ENCODE assay signal across 10 cellular contexts in genomic region chr10:94292448-94293118, GRCh38.
A peak's percentile ranks its signal among the peaks of the same experiment; 100 is the strongest.
DNase-seq lines count a peak whose midpoint lies in the region; ATAC-seq, FAIRE-seq and TF ChIP-seq lines count a peak whose summit lies in the region.
"Had no signal": no experiment of that assay in that cellular context is flagged by ENCODE, and none has a peak within 500 bp of the region (broad histone marks: within the 10 kb centered on the region; RNA-seq: fewer than 3 reads in every experiment).

No MANE protein-coding gene starts in this region.

- DNase-seq in HTR-8/SVneo (ENCODE audit: insufficient read length, low spot score): no peak
- peak; percentile 60 for DNase-seq in adipocyte (ENCODE audit: low read depth)
- DNase-seq in heart left ventricle: peak; percentile 59 to 78 (median 62)
- DNase-seq in testis: peak; percentile 29
- no peak for DNase-seq in esophagus muscularis mucosa (ENCODE audit: extremely low spot score)
- DNase-seq in RWPE1 (ENCODE audit: low spot score): no peak
- DNase-seq: central memory CD4-positive, alpha-beta T cell; NCI-H345 had no signal

- TF ChIP-seq EP300 in esophagus muscularis mucosa (IDR thresholded peaks at IDR 0.05): no peak

- ATAC-seq in heart left ventricle (peak; percentile 36 to 65 (median 52)), GM18520 (IDR thresholded peaks at IDR 0.05; ENCODE audit: unreplicated experiment) (no peak)

- H3K36me3 ChIP-seq in adipocyte (ENCODE audit: control insufficient read depth, insufficient read depth, low read length, severe bottlenecking) (no peaks in the 10 kb centered on the region), heart left ventricle (peaks cover 0 to 36% (median 0%) of the 10 kb centered on the region in 9 donors), testis (ENCODE audit: low read depth, missing control alignments) (no peaks in the 10 kb centered on the region), esophagus muscularis mucosa (peaks cover 0 to 7% (median 0%) of the 10 kb centered on the region in 4 donors)

- no peak overlapping the region for H3K4me3 ChIP-seq in adipocyte (ENCODE audit: low read length)
- no peak overlapping the region for H3K4me3 ChIP-seq in heart left ventricle
- no peak overlapping the region for H3K4me3 ChIP-seq in testis
- H3K4me3 ChIP-seq in esophagus muscularis mucosa: no peak overlapping the region

- peak overlapping the region in 9 of 12 donors; percentile 2 to 71 (median 40) for H3K27ac ChIP-seq in heart left ventricle
- H3K27ac ChIP-seq in testis: no peak overlapping the region
- peak overlapping the region in 2 of 4 donors; percentile 6 to 15 for H3K27ac ChIP-seq in esophagus muscularis mucosa (replicated peaks in 1 of 4)
- no peak overlapping the region for H3K27ac ChIP-seq in RWPE1

- CTCF ChIA-PET in RWPE1 (lab: Yijun Ruan, JAX): no interaction called here

- WGBS in heart left ventricle, 4 donors: 29 to 64% (median 35%) methylated on average over 1 of the region's 1 CpG
- WGBS in testis, 2 donors: 27 to 33% methylated on average over 1 of the region's 1 CpG
- 11% methylated on average over 1 of the region's 1 CpG for WGBS in esophagus muscularis mucosa

- TF ChIP-seq POLR2A in heart left ventricle (IDR thresholded peaks at IDR 0.05): no peak
- no peak for TF ChIP-seq POLR2A in testis (IDR thresholded peaks at IDR 0.05)
- TF ChIP-seq POLR2A in esophagus muscularis mucosa (IDR thresholded peaks at IDR 0.05; ENCODE audit: low read depth): no peak

- no peak overlapping the region for H3K9ac ChIP-seq in adipocyte (ENCODE audit: low read length)

- TF ChIP-seq CTCF in heart left ventricle (IDR thresholded peaks at IDR 0.05) (no peak), testis (IDR thresholded peaks at IDR 0.05) (no peak), esophagus muscularis mucosa (IDR thresholded peaks at IDR 0.05) (no peak), RWPE1 (conservative IDR thresholded peaks at IDR 0.05; ENCODE audit: low read depth) (no peak)

- peak; percentile 69 for FAIRE-seq in HTR-8/SVneo (lab: Jason Lieb, UNC)
- FAIRE-seq: G401.6 had no signal

- intact Hi-C loops in heart left ventricle (cut with DNase I) (no loop called here), testis (cut with DNase I; ENCODE audit: low total_unique reads) (no loop called here), esophagus muscularis mucosa (cut with DNase I) (no loop called here)

- POLR2A ChIA-PET in RWPE1 (lab: Yijun Ruan, JAX; ENCODE audit: low non-redundant PET): no interaction called here

- peaks cover 15% of the 10 kb centered on the region for H3K4me1 ChIP-seq in adipocyte (ENCODE audit: control insufficient read depth, insufficient read depth, low read length)
- peaks cover 0 to 27% (median 13%) of the 10 kb centered on the region in 12 donors for H3K4me1 ChIP-seq in heart left ventricle
- peaks cover 10% of the 10 kb centered on the region for H3K4me1 ChIP-seq in testis
- H3K4me1 ChIP-seq in esophagus muscularis mucosa: peaks cover 5 to 20% (median 18%) of the 10 kb centered on the region in 4 donors

- H3K9me3 ChIP-seq in adipocyte (ENCODE audit: control insufficient read depth, low read length) (no peaks in the 10 kb centered on the region), heart left ventricle (no peaks in the 10 kb centered on the region), testis (no peaks in the 10 kb centered on the region), esophagus muscularis mucosa (no peaks in the 10 kb centered on the region)

- no peaks in the 10 kb centered on the region for H3K27me3 ChIP-seq in adipocyte (replicated peaks; ENCODE audit: control insufficient read depth, insufficient read depth, low read length)
- H3K27me3 ChIP-seq in heart left ventricle: no peaks in the 10 kb centered on the region
- no peaks in the 10 kb centered on the region for H3K27me3 ChIP-seq in testis
- H3K27me3 ChIP-seq in esophagus muscularis mucosa: no peaks in the 10 kb centered on the region

Comparison
In these comparisons a context has a peak if more than half of its experiments do, and no peak if none do; other contexts are left out.
1. DNase-seq: peak in adipocyte (single experiment), heart left ventricle (5 of 5) and testis (single experiment); none in HTR-8/SVneo (single experiment), esophagus muscularis mucosa (single experiment) and RWPE1 (single experiment).
2. H3K27ac ChIP-seq: peak in heart left ventricle (9 of 12); none in testis (0 of 2) and RWPE1 (single experiment).